Comparison of ENCODE assay signal across 16 cellular contexts in the genomic region with DNA sequence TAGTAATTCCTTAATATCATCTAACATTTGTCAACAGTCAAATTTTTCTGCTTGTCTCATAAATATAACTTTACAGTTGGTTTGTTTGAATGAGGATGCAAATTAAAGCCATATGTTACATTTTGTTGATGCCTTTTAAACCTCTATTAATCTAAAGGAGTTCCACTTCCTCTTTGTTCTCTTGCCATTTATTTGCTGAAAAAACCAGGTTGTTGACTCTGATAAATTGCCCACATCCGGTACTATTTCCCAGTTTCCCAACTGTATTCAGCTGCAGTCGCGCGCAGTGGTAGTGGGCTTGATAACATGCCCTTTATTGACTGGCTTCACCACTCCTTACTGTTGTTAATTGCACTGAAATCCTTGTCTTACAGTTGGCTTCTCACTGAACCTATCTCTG. TPM values are rescaled to one million over a fixed set of nuclear protein-coding genes. Genes with fewer than 3 reads are reported as not detected.
DNase-seq lines count a peak whose midpoint lies in the region; ATAC-seq, FAIRE-seq and TF ChIP-seq lines count a peak whose summit lies in the region.
"Had no signal": no experiment of that assay in that cellular context is flagged by ENCODE, and none has a peak within 500 bp of the region (broad histone marks: within the 10 kb centered on the region; RNA-seq: fewer than 3 reads in every experiment).

No MANE protein-coding gene starts in this region.

- H3K27ac ChIP-seq in A673 (ENCODE audit: low read depth, low read length, poor library complexity, severe bottlenecking) (no peak overlapping the region), hepatocyte (no peak overlapping the region)
- H3K27ac ChIP-seq: adrenal gland had no signal

- no peaks in the 10 kb centered on the region for H3K27me3 ChIP-seq in A673 (replicated peaks; ENCODE audit: insufficient read depth, low read depth, low read length, poor library complexity)
- H3K27me3 ChIP-seq in hepatocyte: no peaks in the 10 kb centered on the region
- H3K27me3 ChIP-seq: adrenal gland had no signal

- DNase-seq in A673 (ENCODE audit: low spot score) (peak; percentile 84), GM12891 (ENCODE audit: insufficient read length, low spot score) (no peak), NCI-H146 (lab: John Stamatoyannopoulos, UW) (peak; percentile 57), SIG-M5 treated with dmso at 0.1 percent for 504 hours (lab: John Stamatoyannopoulos, UW; ENCODE audit: unreplicated experiment) (peak; percentile 80), hepatocyte (ENCODE audit: low spot score) (no peak), AG08396 (ENCODE audit: low spot score) (no peak), left cardiac atrium (no peak)
- no peak for DNase-seq in effector CD8-positive, alpha-beta T cell (lab: John Stamatoyannopoulos, UW)
- DNase-seq: ACHN; activated CD4-positive, alpha-beta T cell treated with anti-CD3 and anti-CD28 coated beads for 1 hour; activated T-cell treated with anti-CD3 and anti-CD28 coated beads, Interleukin-2, amount 50 U/mL, for 48 hours; adrenal gland; NCI-H524; SW 1271 had no signal

- H3K4me2 ChIP-seq in hepatocyte: no peak overlapping the region

- H3K36me3 ChIP-seq in A673 (ENCODE audit: insufficient read depth, low read length, poor library complexity, severe bottlenecking) (no peaks in the 10 kb centered on the region), hepatocyte (replicated peaks; ENCODE audit: insufficient read depth, low read depth) (no peaks in the 10 kb centered on the region)
- H3K36me3 ChIP-seq: adrenal gland had no signal

- FAIRE-seq in GM12891 (lab: Jason Lieb, UNC): no peak

- H3K9me2 ChIP-seq in hepatocyte (replicated peaks; ENCODE audit: insufficient read depth): no peaks in the 10 kb centered on the region

- TF ChIP-seq POLR2A in GM12891 (IDR thresholded peaks at IDR 0.05; ENCODE audit: low read depth, low read length): no peak

- intact Hi-C loops in A673 (cut with micrococcal nuclease; ENCODE audit: unreplicated experiment): no loop called here
- intact Hi-C loops in left cardiac atrium (cut with DNase I): no loop called here

- no peak overlapping the region for H2AFZ ChIP-seq in hepatocyte

- no TSS peak for BruUV-seq in A673 (replicated peaks; lab: Mats Ljungman, UMichigan)

- POLR2A ChIA-PET in A673 (lab: Charles Lee; ENCODE audit: low non-redundant PET): no interaction called here

- H3K4me3 ChIP-seq in A673 (ENCODE audit: low read depth, low read length, poor library complexity, severe bottlenecking) (no peak overlapping the region), hepatocyte (no peak overlapping the region)
- H3K4me3 ChIP-seq: adrenal gland had no signal

- TF ChIP-seq CTCF in A673 (conservative IDR thresholded peaks at IDR 0.05; ENCODE audit: low read depth, low read length): no peak
- TF ChIP-seq CTCF in hepatocyte (IDR thresholded peaks at IDR 0.05; ENCODE audit: poor library complexity): no peak

- WGBS in hepatocyte (ENCODE audit: low lambda C conversion rate, missing lambda C conversion rate): 58% methylated on average over 4 of the region's 4 CpGs

- no peak for ATAC-seq in left cardiac atrium

- no peaks in the 10 kb centered on the region for H4K20me1 ChIP-seq in hepatocyte (ENCODE audit: insufficient read depth, poor library complexity, severe bottlenecking)

- CTCF ChIA-PET in A673 (lab: Charles Lee): no interaction called here

- H3K4me1 ChIP-seq in A673 (ENCODE audit: insufficient read depth, low read length, poor library complexity, severe bottlenecking) (peaks cover 13% of the 10 kb centered on the region), hepatocyte (ENCODE audit: insufficient read depth) (no peaks in the 10 kb centered on the region)
- H3K4me1 ChIP-seq: adrenal gland had no signal

- no peaks in the 10 kb centered on the region for H3K79me2 ChIP-seq in hepatocyte

- H3K9me3 ChIP-seq in A673 (ENCODE audit: low read depth, low read length, poor library complexity, severe bottlenecking): no peaks in the 10 kb centered on the region
- no peaks in the 10 kb centered on the region for H3K9me3 ChIP-seq in hepatocyte (ENCODE audit: low read depth)
- H3K9me3 ChIP-seq: adrenal gland had no signal

TF ChIP-seq in GM12891, 5 proteins besides CTCF, POLR2A, EP300 and RAD21:
- TF ChIP-seq PAX5 (IDR thresholded peaks at IDR 0.05; ENCODE audit: insufficient read depth, low read length, severe bottlenecking) (no peak), POU2F2 (IDR thresholded peaks at IDR 0.05; ENCODE audit: low read depth, low read length) (no peak), SPI1 (IDR thresholded peaks at IDR 0.05; ENCODE audit: low read depth, low read length) (peak; percentile 95), TAF1 (IDR thresholded peaks at IDR 0.05; ENCODE audit: low read depth, low read length) (no peak), POLR2AphosphoS5 (IDR thresholded peaks at IDR 0.05; ENCODE audit: low read depth, low read length) (no peak)

RNA-seq across cellular contexts. Expression of a gene that starts 32.8 kb away (rescaled TPM):
- total RNA-seq in A673 (2021): 3.1 and 4.0 TPM in 2 replicates
- not detected for polyA plus RNA-seq in GM12891 (2012; ENCODE audit: low read depth, missing spikeins)
- total RNA-seq in hepatocyte: not detected in 2 replicates
- polyA plus RNA-seq in hepatocyte: not detected in 2 replicates
- total RNA-seq in left cardiac atrium: 10 to 100 TPM in 1 of 2 donors, 1 to 10 TPM in 1; 5.4 to 10.3 TPM
- total RNA-seq: kidney epithelial cell had no signal

RNA-seq across cellular contexts. Expression of a gene that starts 33.5 kb away (rescaled TPM):
- total RNA-seq in A673 (2021) (not detected in 2 replicates), hepatocyte (not detected in 2 replicates), left cardiac atrium (not detected)
- not detected for polyA plus RNA-seq in GM12891 (2012; ENCODE audit: low read depth, missing spikeins)
- polyA plus RNA-seq in hepatocyte: not detected in 2 replicates
- total RNA-seq: cerebellum, kidney epithelial cell had no signal

RNA-seq across cellular contexts. Expression of a gene that starts 57.4 kb away (rescaled TPM):
- total RNA-seq in A673 (2021) (148 and 158 TPM in 2 replicates), hepatocyte (36.0 and 42.5 TPM in 2 replicates), left cardiac atrium (10 to 100 TPM; 48.8 to 62.7 TPM)
- polyA plus RNA-seq in GM12891 (2012; ENCODE audit: low read depth, missing spikeins): 37.4 TPM
- polyA plus RNA-seq in hepatocyte: 92.4 and 98.8 TPM in 2 replicates

Comparison
In these comparisons a context has a peak if more than half of its experiments do, and no peak if none do; other contexts are left out.
1. DNase-seq: peak in A673 (single experiment), NCI-H146 (single experiment) and SIG-M5 treated with dmso at 0.1 percent for 504 hours (single experiment); none in GM12891 (single experiment), hepatocyte (single experiment), effector CD8-positive, alpha-beta T cell (single experiment), AG08396 (single experiment) and left cardiac atrium (single experiment).